In the genomic region with DNA sequence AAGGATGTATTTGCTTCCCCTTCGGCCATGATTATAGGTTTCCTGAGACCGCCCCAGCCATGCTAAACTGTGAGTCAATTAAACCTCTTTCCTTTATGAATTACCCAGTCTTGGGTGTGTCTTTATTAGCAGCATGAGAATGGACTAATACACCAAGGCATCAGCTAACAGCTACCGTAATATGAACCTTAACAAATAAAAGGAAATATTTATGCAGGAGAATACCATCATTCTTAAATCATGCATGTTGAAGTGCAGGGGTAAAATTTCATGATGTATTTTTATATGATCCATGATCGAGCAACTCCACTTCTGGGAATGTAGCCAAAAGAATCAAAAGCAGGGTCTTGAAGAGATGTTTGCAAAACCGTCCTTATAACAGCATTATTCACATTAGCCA, we compare ENCODE assay signal across 19 cellular contexts.
"Had no signal": no experiment of that assay in that cellular context is flagged by ENCODE, and none has a peak within 500 bp of the region (broad histone marks: within the 10 kb centered on the region; RNA-seq: fewer than 3 reads in every experiment).

No MANE protein-coding gene starts in this region.

- ATAC-seq: activated CD4-positive, alpha-beta T cell treated with anti-CD3 and anti-CD28 coated beads for 36 hours; activated CD8-positive, alpha-beta memory T cell treated with anti-CD3 and anti-CD28 coated beads, Interleukin-2, amount 10 ng/mL, durations not matched to agents 7 days and 5 days; gastroesophageal sphincter; heart left ventricle; natural killer cell treated with Interleukin-12 subunit alpha and Interleukin-12 subunit beta and Interleukin-15 and Interleukin-18, amount 100 ng/mL, for 72 hours; sciatic nerve; stimulated activated effector memory CD8-positive, alpha-beta T cell treated with anti-CD3 and anti-CD28 coated beads, Interleukin-12 subunit alpha, Interleukin-12 subunit beta, amount 100 ng/mL, for 72 hours; WTC11 had no signal

- H3K36me3 ChIP-seq: cardiac muscle cell, esophagus muscularis mucosa, gastroesophageal sphincter, heart left ventricle, left lung, neutrophil had no signal

- H3K4me3 ChIP-seq: cardiac muscle cell, esophagus muscularis mucosa, gastroesophageal sphincter, heart left ventricle, left lung, testis had no signal

- H3K27ac ChIP-seq: cardiac muscle cell, esophagus muscularis mucosa, gastroesophageal sphincter, heart left ventricle, left lung, neutrophil, testis had no signal

- H3K27me3 ChIP-seq: cardiac muscle cell, esophagus muscularis mucosa, gastroesophageal sphincter, heart left ventricle, left lung, neutrophil, testis had no signal

- DNase-seq: activated CD4-positive, alpha-beta memory T cell treated with anti-CD3 and anti-CD28 coated beads, Interleukin-2, amount 10 ng/mL, durations not matched to agents 7 days and 5 days; activated CD4-positive, alpha-beta T cell treated with anti-CD3 and anti-CD28 coated beads for 36 hours; activated CD8-positive, alpha-beta memory T cell treated with anti-CD3 and anti-CD28 coated beads, Interleukin-2, amount 10 ng/mL, durations not matched to agents 7 days and 5 days; activated naive CD4-positive, alpha-beta T cell; activated naive CD8-positive, alpha-beta T cell treated with anti-CD3 and anti-CD28 coated beads for 36 hours; amniotic stem cell; effector CD8-positive, alpha-beta T cell; heart left ventricle; left lung; stimulated activated CD4-positive, alpha-beta T cell treated with anti-CD3 and anti-CD28 coated beads, Interleukin-4, amount 100 ng/mL, for 24 hours; testis had no signal

- H3K9me3 ChIP-seq: esophagus muscularis mucosa, gastroesophageal sphincter, heart left ventricle, left lung, neutrophil, testis had no signal

- H3K4me1 ChIP-seq: esophagus muscularis mucosa, gastroesophageal sphincter, heart left ventricle, left lung, testis had no signal
